ENCODE assay signal across 19 cellular contexts in genomic region chr19:43441736-43442135, GRCh38. TPM values are rescaled to one million over a fixed set of nuclear protein-coding genes. Genes with fewer than 3 reads are reported as not detected.
"Had no signal": no experiment of that assay in that cellular context is flagged by ENCODE, and none has a peak within 500 bp of the region (broad histone marks: within the 10 kb centered on the region; RNA-seq: fewer than 3 reads in every experiment).

No MANE protein-coding gene starts in this region.

- H3K4me3 Mint-ChIP-seq: activated CD4-positive, alpha-beta memory T cell treated with anti-CD3 and anti-CD28 coated beads, Interleukin-2, amount 10 ng/mL, durations not matched to agents 7 days and 5 days; activated naive CD8-positive, alpha-beta T cell treated with anti-CD3 and anti-CD28 coated beads, Interleukin-2, amount 50 U/mL, for 24 hours; activated T-cell treated with anti-CD3 and anti-CD28 coated beads, Interleukin-2, amount 50 U/mL, for 72 hours; nephron progenitor cell; stimulated activated naive B cell treated with anti-CD40 and anti-IgM and Interleukin-4, amounts not matched to agents 10 μg/mL and 1 μg/mL and 100 μg/mL, for 72 hours had no signal

- H3K36me3 ChIP-seq: colonic mucosa, transverse colon had no signal

- H3K27me3 ChIP-seq: colonic mucosa, transverse colon had no signal

- H3K4me1 ChIP-seq: psoas muscle had no signal

- H3K27me3 Mint-ChIP-seq: activated naive CD8-positive, alpha-beta T cell treated with anti-CD3 and anti-CD28 coated beads, Interleukin-2, amount 50 U/mL, for 24 hours; stimulated activated naive B cell treated with anti-CD40 and anti-IgM and Interleukin-4, amounts not matched to agents 10 μg/mL and 1 μg/mL and 100 μg/mL, for 72 hours had no signal

- H3K36me3 Mint-ChIP-seq: stimulated activated naive B cell treated with anti-CD40 and anti-IgM and Interleukin-4, amounts not matched to agents 10 μg/mL and 1 μg/mL and 100 μg/mL, for 72 hours had no signal

- DNase-seq: activated CD4-positive, alpha-beta memory T cell treated with anti-CD3 and anti-CD28 coated beads, Interleukin-2, amount 10 ng/mL, durations not matched to agents 7 days and 5 days; activated naive CD8-positive, alpha-beta T cell treated with anti-CD3 and anti-CD28 coated beads, Interleukin-2, amount 50 U/mL, for 24 hours; activated T-cell treated with anti-CD3 and anti-CD28 coated beads, Interleukin-2, amount 50 U/mL, for 72 hours; colonic mucosa; effector CD8-positive, alpha-beta T cell; glutamatergic neuron; left cardiac atrium; nephron progenitor cell; psoas muscle; stimulated activated CD4-positive, alpha-beta T cell treated with anti-CD3 and anti-CD28 coated beads, Interleukin-2, amount 100 ng/mL, for 24 hours; stimulated activated naive B cell treated with anti-CD40 and anti-IgM and Interleukin-4, amounts not matched to agents 10 μg/mL and 1 μg/mL and 100 μg/mL, for 72 hours; substantia nigra; transverse colon had no signal

- ATAC-seq: activated CD4-positive, CD25-positive, alpha-beta regulatory T cell treated with anti-CD3 and anti-CD28 coated beads, Interleukin-2, amount 50 U/mL, for 24 hours; activated naive CD8-positive, alpha-beta T cell treated with anti-CD3 and anti-CD28 coated beads, Interleukin-2, amount 50 U/mL, for 24 hours; activated T-cell treated with anti-CD3 and anti-CD28 coated beads, Interleukin-2, amount 50 U/mL, for 72 hours; left cardiac atrium; psoas muscle; sciatic nerve; stimulated activated naive B cell treated with anti-CD40 and anti-IgM and Interleukin-4, amounts not matched to agents 10 μg/mL and 1 μg/mL and 100 μg/mL, for 72 hours had no signal

- H3K4me3 ChIP-seq: colonic mucosa, lung, psoas muscle, transverse colon had no signal

- H3K27ac Mint-ChIP-seq: activated CD4-positive, alpha-beta memory T cell treated with anti-CD3 and anti-CD28 coated beads, Interleukin-2, amount 10 ng/mL, durations not matched to agents 7 days and 5 days; activated naive CD8-positive, alpha-beta T cell treated with anti-CD3 and anti-CD28 coated beads, Interleukin-2, amount 50 U/mL, for 24 hours; activated T-cell treated with anti-CD3 and anti-CD28 coated beads, Interleukin-2, amount 50 U/mL, for 72 hours; nephron progenitor cell; stimulated activated naive B cell treated with anti-CD40 and anti-IgM and Interleukin-4, amounts not matched to agents 10 μg/mL and 1 μg/mL and 100 μg/mL, for 72 hours had no signal

- H3K9me3 ChIP-seq: colonic mucosa, psoas muscle, transverse colon had no signal

- H3K27ac ChIP-seq: colonic mucosa, psoas muscle, transverse colon had no signal

- H3K9me3 Mint-ChIP-seq: activated CD4-positive, alpha-beta memory T cell treated with anti-CD3 and anti-CD28 coated beads, Interleukin-2, amount 10 ng/mL, durations not matched to agents 7 days and 5 days; activated naive CD8-positive, alpha-beta T cell treated with anti-CD3 and anti-CD28 coated beads, Interleukin-2, amount 50 U/mL, for 24 hours; nephron progenitor cell; stimulated activated naive B cell treated with anti-CD40 and anti-IgM and Interleukin-4, amounts not matched to agents 10 μg/mL and 1 μg/mL and 100 μg/mL, for 72 hours had no signal

RNA-seq across cellular contexts. Expression of gene LYPD3, which starts 23.7 kb away (rescaled TPM):
- total RNA-seq: cardiac septum, psoas muscle had no signal

RNA-seq across cellular contexts. Expression of gene TEX101, which starts 27.0 kb away (rescaled TPM):
- total RNA-seq: activated CD4-positive, alpha-beta memory T cell treated with anti-CD3 and anti-CD28 coated beads, Interleukin-2, amount 10 ng/mL, durations not matched to agents 7 days and 5 days; activated T-cell treated with anti-CD3 and anti-CD28 coated beads, Interleukin-2, amount 50 U/mL, for 72 hours; cardiac septum; epithelial cell of proximal tubule; left cardiac atrium; lung; omental fat pad; psoas muscle; sciatic nerve; transverse colon had no signal
- polyA plus RNA-seq: lung, psoas muscle had no signal
